Comparison of ENCODE assay signal across 12 cellular contexts in the genomic region with DNA sequence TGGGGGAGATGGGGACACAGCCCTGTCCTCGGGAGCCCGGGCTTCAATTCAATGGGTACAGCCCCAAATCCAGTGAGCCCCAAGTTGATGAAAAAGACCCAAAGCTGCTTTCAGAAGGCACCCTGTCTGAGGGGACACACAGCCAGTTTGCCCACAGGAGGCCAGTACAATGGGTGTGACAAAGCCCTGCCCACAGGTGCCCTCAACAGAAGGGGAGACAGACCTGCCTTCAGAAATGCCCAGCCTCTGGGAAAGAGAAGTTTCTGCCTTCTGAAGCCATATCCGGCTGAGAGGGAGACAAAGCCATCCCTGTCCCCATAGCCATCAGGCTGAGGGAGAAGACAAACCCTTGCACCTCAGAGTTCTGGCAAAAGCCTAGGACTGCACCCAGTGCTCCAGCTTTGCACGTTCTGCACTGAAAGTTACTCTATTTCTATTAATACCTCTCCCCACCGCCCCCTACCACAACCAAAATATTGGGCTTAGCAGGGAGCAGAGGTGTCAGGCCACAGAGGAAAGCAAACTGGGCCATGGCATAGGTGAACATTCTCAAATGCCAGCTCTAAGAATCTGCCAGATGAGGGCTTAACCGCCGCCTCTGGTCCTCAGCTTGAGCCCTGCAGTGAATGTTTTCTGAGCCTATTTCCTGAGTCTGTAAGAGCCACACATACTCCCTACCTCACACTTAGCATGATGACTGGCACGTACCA. TPM values are rescaled to one million over a fixed set of nuclear protein-coding genes. Genes with fewer than 3 reads are reported as not detected.
"Had no signal": no experiment of that assay in that cellular context is flagged by ENCODE, and none has a peak within 500 bp of the region (broad histone marks: within the 10 kb centered on the region; RNA-seq: fewer than 3 reads in every experiment).

No MANE protein-coding gene starts in this region.

- H3K9me3 Mint-ChIP-seq: mesothelial cell of epicardium had no signal

- H3K4me3 ChIP-seq: adrenal gland, left ventricle myocardium inferior, tibial artery had no signal

- H3K27me3 ChIP-seq: adrenal gland, tibial artery had no signal

- H3K27ac ChIP-seq: adrenal gland, left ventricle myocardium inferior, tibial artery had no signal

- H3K4me1 ChIP-seq: adrenal gland, tibial artery had no signal

- DNase-seq: activated CD4-positive, alpha-beta T cell treated with anti-CD3 and anti-CD28 coated beads, Interleukin-2, amount 50 U/mL, for 4 hours; activated CD4-positive, CD25-positive, alpha-beta regulatory T cell treated with anti-CD3 and anti-CD28 coated beads, Interleukin-2, amount 50 U/mL, for 72 hours; activated naive CD4-positive, alpha-beta T cell treated with anti-CD3 and anti-CD28 coated beads for 36 hours; central memory CD4-positive, alpha-beta T cell; left ventricle myocardium inferior; stimulated activated CD4-positive, alpha-beta T cell treated with anti-CD3 and anti-CD28 coated beads, Interleukin-4, amount 100 ng/mL, for 4 hours; T-helper 9 cell had no signal

- H3K4me3 Mint-ChIP-seq: activated naive CD4-positive, alpha-beta T cell treated with anti-CD3 and anti-CD28 coated beads for 36 hours; activated T-helper 1 cell treated with anti-CD3 and anti-CD28 coated beads, Interleukin-12 subunit alpha, Interleukin-12 subunit beta, Interleukin-2, Interleukin-4 antibody, amounts not matched to agents 30 ng/mL and 10 ng/mL and 1 ng/mL, durations not matched to agents 14 hours and 24 hours and 36 hours; mesothelial cell of epicardium had no signal

- H3K27ac Mint-ChIP-seq: activated naive CD4-positive, alpha-beta T cell treated with anti-CD3 and anti-CD28 coated beads for 36 hours; activated T-helper 1 cell treated with anti-CD3 and anti-CD28 coated beads, Interleukin-12 subunit alpha, Interleukin-12 subunit beta, Interleukin-2, Interleukin-4 antibody, amounts not matched to agents 30 ng/mL and 10 ng/mL and 1 ng/mL, durations not matched to agents 14 hours and 24 hours and 36 hours; mesothelial cell of epicardium had no signal

- H3K9me3 ChIP-seq: adrenal gland, left ventricle myocardium inferior, tibial artery had no signal

RNA-seq across cellular contexts. Expression of a gene that starts 18.0 kb away (rescaled TPM):
- total RNA-seq: myocyte had no signal
